26 cellular contexts compared by ENCODE assay signal in the genomic region with DNA sequence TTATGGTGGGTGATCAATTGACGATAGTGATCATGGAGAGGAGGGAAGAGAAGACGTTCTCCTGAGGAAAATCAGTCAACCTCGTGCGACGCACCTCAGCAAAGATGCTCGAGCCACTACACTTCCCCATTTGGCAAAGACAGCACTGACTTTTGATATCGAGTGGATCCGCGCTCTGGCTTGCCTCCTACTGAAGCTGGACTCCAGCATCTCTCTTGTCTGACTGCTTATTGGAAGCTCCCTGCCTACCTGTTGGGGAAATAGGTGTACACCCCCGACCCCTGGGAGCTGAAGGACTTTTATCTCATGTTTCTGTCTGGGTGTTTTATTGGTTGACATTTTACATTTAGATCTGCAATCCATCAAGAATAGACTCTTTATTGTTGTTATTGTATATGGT.
A peak's percentile ranks its signal among the peaks of the same experiment; 100 is the strongest.
DNase-seq lines count a peak whose midpoint lies in the region; ATAC-seq, FAIRE-seq and TF ChIP-seq lines count a peak whose summit lies in the region.
"Had no signal": no experiment of that assay in that cellular context is flagged by ENCODE, and none has a peak within 500 bp of the region (broad histone marks: within the 10 kb centered on the region; RNA-seq: fewer than 3 reads in every experiment).

No MANE protein-coding gene starts in this region.

- ATAC-seq in K562: no peak
- no peak for ATAC-seq in activated T-cell treated with anti-CD3 and anti-CD28 coated beads, Interleukin-2, amount 50 U/mL, for 72 hours (replicated peaks in 1 of 2)

- H3K4me3 Mint-ChIP-seq in activated T-cell treated with anti-CD3 and anti-CD28 coated beads, Interleukin-2, amount 50 U/mL, for 72 hours: no peak overlapping the region
- H3K4me3 Mint-ChIP-seq: CD14-positive monocyte; CD4-positive, alpha-beta memory T cell; CD4-positive, CD25-positive, alpha-beta regulatory T cell; CD8-positive, alpha-beta memory T cell had no signal

- H3K27ac ChIP-seq in right atrium auricular region (no peak overlapping the region), K562 (ENCODE audit: extremely low read depth, low read depth, low read length) (no peak overlapping the region), esophagus muscularis mucosa (replicated peaks in 1 of 4) (no peak overlapping the region)
- H3K27ac ChIP-seq: BLaER1 had no signal

- no peaks in the 10 kb centered on the region for H3K4me1 Mint-ChIP-seq in activated T-cell treated with anti-CD3 and anti-CD28 coated beads, Interleukin-2, amount 50 U/mL, for 72 hours (ENCODE audit: low read depth)
- H3K4me1 Mint-ChIP-seq: CD14-positive monocyte; CD4-positive, CD25-positive, alpha-beta regulatory T cell had no signal

- TF ChIP-seq CTCF in right atrium auricular region (IDR thresholded peaks at IDR 0.05) (no peak), K562 (IDR thresholded peaks at IDR 0.05 in 2 of 3, conservative IDR thresholded peaks at IDR 0.05 in 1 of 3; ENCODE audit: insufficient read depth in 2 of 3, low read depth in 1 of 3, low read length in 3 of 3) (no peak), esophagus muscularis mucosa (IDR thresholded peaks at IDR 0.05) (no peak)

- H3K27me3 ChIP-seq in right atrium auricular region (no peaks in the 10 kb centered on the region), K562 (ENCODE audit: control insufficient read depth in 2 of 2, insufficient read depth in 2 of 2, low read length in 2 of 2) (peaks cover 3 to 16% of the 10 kb centered on the region in 2 experiments; a peak in 4 of 5 replicates), esophagus muscularis mucosa (peaks cover 0 to 54% (median 0%) of the 10 kb centered on the region in 4 donors)
- H3K27me3 ChIP-seq: BLaER1 had no signal

- in situ Hi-C loops in K562 (cut with MboI): no loop called here

- peaks cover 11% of the 10 kb centered on the region for H3K27me3 Mint-ChIP-seq in activated T-cell treated with anti-CD3 and anti-CD28 coated beads, Interleukin-2, amount 50 U/mL, for 72 hours (ENCODE audit: low read depth)
- H3K27me3 Mint-ChIP-seq: CD4-positive, CD25-positive, alpha-beta regulatory T cell had no signal

- H3K9me3 ChIP-seq in right atrium auricular region (no peaks in the 10 kb centered on the region), K562 (replicated peaks; ENCODE audit: control insufficient read depth, insufficient read depth, low read depth, low read length) (no peaks in the 10 kb centered on the region), esophagus muscularis mucosa (no peaks in the 10 kb centered on the region)
- H3K9me3 ChIP-seq: BE2C had no signal

- H3K4me1 ChIP-seq in right atrium auricular region (no peaks in the 10 kb centered on the region), K562 (replicated peaks in 1 of 2; ENCODE audit: control insufficient read depth in 2 of 2, insufficient read depth in 2 of 2, low read length in 2 of 2) (no peaks in the 10 kb centered on the region), esophagus muscularis mucosa (no peaks in the 10 kb centered on the region)
- H3K4me1 ChIP-seq: BE2C, BLaER1 had no signal

- no peaks in the 10 kb centered on the region for H4K20me1 ChIP-seq in K562 (replicated peaks; ENCODE audit: control insufficient read depth, insufficient read depth, low read length)
- H4K20me1 ChIP-seq: BLaER1 had no signal

- H3K36me3 ChIP-seq in right atrium auricular region (no peaks in the 10 kb centered on the region), K562 (ENCODE audit: control insufficient read depth, insufficient read depth, low read length) (no peaks in the 10 kb centered on the region), esophagus muscularis mucosa (no peaks in the 10 kb centered on the region)
- H3K36me3 ChIP-seq: BE2C, BLaER1 had no signal

- H3K79me2 ChIP-seq in K562 (ENCODE audit: control insufficient read depth, insufficient read depth, low read length): no peaks in the 10 kb centered on the region

- H3K27ac Mint-ChIP-seq in activated T-cell treated with anti-CD3 and anti-CD28 coated beads, Interleukin-2, amount 50 U/mL, for 72 hours: no peak overlapping the region
- H3K27ac Mint-ChIP-seq: CD14-positive monocyte; CD4-positive, alpha-beta memory T cell; CD4-positive, CD25-positive, alpha-beta regulatory T cell; CD8-positive, alpha-beta memory T cell had no signal

- H3K9me3 Mint-ChIP-seq in activated T-cell treated with anti-CD3 and anti-CD28 coated beads, Interleukin-2, amount 50 U/mL, for 72 hours: peaks cover 0 to 2% of the 10 kb centered on the region in 2 donors

- no peaks in the 10 kb centered on the region for H3K9me1 ChIP-seq in K562 (ENCODE audit: control insufficient read depth, insufficient read depth, low read length)

- FAIRE-seq in K562 (lab: Jason Lieb, UNC): no peak
- FAIRE-seq: A204.1, G401.6, GM12891, GM19239 had no signal

- TF ChIP-seq EP300 in K562 (IDR thresholded peaks at IDR 0.05; ENCODE audit: low read length): no peak
- no peak for TF ChIP-seq EP300 in esophagus muscularis mucosa (IDR thresholded peaks at IDR 0.05)

- H2AFZ ChIP-seq in K562 (ENCODE audit: low read depth, low read length): no peak overlapping the region

- POLR2A ChIA-PET in K562 (lab: Yijun Ruan, JAX): no interaction called here

- CTCF ChIA-PET in K562 (lab: Yijun Ruan, JAX; ENCODE audit: low intra/inter-chr PET ratio): no interaction called here

- intact Hi-C loops in cardiac septum (cut with DNase I) (no loop called here), K562 (cut with micrococcal nuclease) (no loop called here), esophagus muscularis mucosa (cut with DNase I) (no loop called here)

- H3K4me2 ChIP-seq in K562 (ENCODE audit: insufficient read depth, low read length): no peak overlapping the region
- H3K4me2 ChIP-seq: BLaER1 had no signal

- DNase-seq in cardiac septum (ENCODE audit: low spot score): peak; percentile 53
- DNase-seq in right atrium auricular region (ENCODE audit: low spot score): no peak
- DNase-seq in K562 (ENCODE audit: extremely low read depth in 1 of 4, low spot score in 3 of 4): no peak
- peak; percentile 80 for DNase-seq in esophagus muscularis mucosa (ENCODE audit: extremely low spot score)
- no peak for DNase-seq in NCI-H748 treated with DMSO at 0.1 percent for 48 hours (lab: John Stamatoyannopoulos, UW)
- no peak for DNase-seq in activated T-cell treated with anti-CD3 and anti-CD28 coated beads, Interleukin-2, amount 50 U/mL, for 72 hours
- no peak for DNase-seq in DMS79 treated with DMSO at 0.1 percent for 48 hours (lab: John Stamatoyannopoulos, UW)
- DNase-seq: 8988T; ACHN; BE2C; C1 segment of cervical spinal cord; CD4-positive, alpha-beta memory T cell; CD4-positive, CD25-positive, alpha-beta regulatory T cell; CD8-positive, alpha-beta memory T cell; COR-L47; DMS 273 treated with DMSO at 0.1 percent for 48 hours; DMS153; DMS53; DMS79; GF-D8 had no signal

- TF ChIP-seq RAD21 in K562 (CRISPR knock-in tag; conservative IDR thresholded peaks at IDR 0.05 in 1 of 2, IDR thresholded peaks at IDR 0.05 in 1 of 2): no peak

- TF ChIP-seq POLR2A in K562 (conservative IDR thresholded peaks at IDR 0.05) (no peak), esophagus muscularis mucosa (IDR thresholded peaks at IDR 0.05; ENCODE audit: low read depth) (no peak)

- H3K4me3 ChIP-seq in right atrium auricular region (no peak overlapping the region), K562 (no peak overlapping the region), esophagus muscularis mucosa (no peak overlapping the region)
- H3K4me3 ChIP-seq: BLaER1 had no signal

- no peak overlapping the region for H3K9ac ChIP-seq in K562 (ENCODE audit: insufficient read depth in 1 of 2, low read depth in 2 of 2, low read length in 2 of 2)
- H3K9ac ChIP-seq: BLaER1 had no signal

- no TSS peak for BruUV-seq in K562 (replicated peaks; lab: Mats Ljungman, UMichigan)

- H3K36me3 Mint-ChIP-seq in activated T-cell treated with anti-CD3 and anti-CD28 coated beads, Interleukin-2, amount 50 U/mL, for 72 hours (ENCODE audit: insufficient read depth in 2 of 2): no peaks in the 10 kb centered on the region
- H3K36me3 Mint-ChIP-seq: CD14-positive monocyte; CD4-positive, alpha-beta memory T cell; CD4-positive, CD25-positive, alpha-beta regulatory T cell; CD8-positive, alpha-beta memory T cell had no signal

- WGBS in K562 (ENCODE audit: insufficient coverage, low coverage, missing lambda C conversion rate): 0% methylated on average over 9 of the region's 10 CpGs
- 65% methylated on average over 10 of the region's 10 CpGs for WGBS in esophagus muscularis mucosa

TF ChIP-seq in K562, 482 proteins besides CTCF, POLR2A, EP300 and RAD21:
- TF ChIP-seq SPI1 (IDR thresholded peaks at IDR 0.05; ENCODE audit: borderline replicate concordance, low read depth, low read length): peak; percentile 32; the same call in 1 of the 2 replicates
- TF ChIP-seq FOXJ2 (tag; IDR thresholded peaks at IDR 0.05): no peak

Comparison
In these comparisons a context has a peak if more than half of its experiments do, and no peak if none do; other contexts are left out.
1. DNase-seq: peak in cardiac septum (single experiment) and esophagus muscularis mucosa (single experiment); none in right atrium auricular region (single experiment), K562 (0 of 4), NCI-H748 treated with DMSO at 0.1 percent for 48 hours (single experiment), activated T-cell treated with anti-CD3 and anti-CD28 coated beads, Interleukin-2, amount 50 U/mL, for 72 hours (0 of 2) and DMS79 treated with DMSO at 0.1 percent for 48 hours (single experiment).